ENCODE assay signal across 20 cellular contexts in the genomic region with DNA sequence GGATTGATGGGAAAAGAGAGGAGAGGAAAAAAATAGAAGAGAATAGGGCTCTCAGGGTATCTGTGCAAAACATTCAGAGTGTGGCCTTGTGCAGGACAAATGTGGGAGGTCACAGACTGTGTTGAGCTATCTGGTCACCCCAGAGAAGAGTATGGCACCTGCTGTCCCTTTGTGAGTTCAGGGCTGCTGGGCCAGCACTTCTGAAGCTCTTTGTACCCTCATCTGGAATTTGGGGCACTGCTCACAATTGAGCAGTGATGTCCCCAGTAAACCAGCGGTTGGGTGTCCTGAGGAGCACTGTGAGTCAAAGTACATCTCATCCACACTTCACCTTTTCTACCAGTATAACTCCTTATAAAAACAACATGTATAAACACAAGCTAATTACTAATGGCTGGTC. TPM values are rescaled to one million over a fixed set of nuclear protein-coding genes. Genes with fewer than 3 reads are reported as not detected.
DNase-seq lines count a peak whose midpoint lies in the region; TF ChIP-seq lines count a peak whose summit lies in the region.
"Had no signal": no experiment of that assay in that cellular context is flagged by ENCODE, and none has a peak within 500 bp of the region (broad histone marks: within the 10 kb centered on the region; RNA-seq: fewer than 3 reads in every experiment).

No MANE protein-coding gene starts in this region.

- H3K36me3 Mint-ChIP-seq in activated naive CD4-positive, alpha-beta T cell treated with anti-CD3 and anti-CD28 coated beads, Interleukin-2, amount 10 ng/mL, durations not matched to agents 7 days and 5 days, result no peaks in the 10 kb centered on the region
- H3K36me3 Mint-ChIP-seq in activated naive CD4-positive, alpha-beta T cell treated with anti-CD3 and anti-CD28 coated beads for 36 hours (ENCODE audit: low read depth), result no peaks in the 10 kb centered on the region
- H3K36me3 Mint-ChIP-seq in Caco-2 (ENCODE audit: insufficient read depth, unreplicated experiment), result no peaks in the 10 kb centered on the region
- H3K36me3 Mint-ChIP-seq: CD4-positive, CD25-positive, alpha-beta regulatory T cell had no signal

- H3K27ac Mint-ChIP-seq in activated naive CD4-positive, alpha-beta T cell treated with anti-CD3 and anti-CD28 coated beads, Interleukin-2, amount 10 ng/mL, durations not matched to agents 7 days and 5 days, result no peak overlapping the region
- no peak overlapping the region for H3K27ac Mint-ChIP-seq in activated naive CD4-positive, alpha-beta T cell treated with anti-CD3 and anti-CD28 coated beads for 36 hours
- no peak overlapping the region for H3K27ac Mint-ChIP-seq in Caco-2 (ENCODE audit: unreplicated experiment)
- H3K27ac Mint-ChIP-seq: CD4-positive, CD25-positive, alpha-beta regulatory T cell; CD8-positive, alpha-beta memory T cell; H9 had no signal

- H3K27ac ChIP-seq in coronary artery (no peak overlapping the region), osteoblast (ENCODE audit: low read depth, low read length) (no peak overlapping the region)

- DNase-seq in activated naive CD4-positive, alpha-beta T cell treated with anti-CD3 and anti-CD28 coated beads, Interleukin-2, amount 10 ng/mL, durations not matched to agents 7 days and 5 days, result peak; percentile 6
- no peak for DNase-seq in activated naive CD4-positive, alpha-beta T cell treated with anti-CD3 and anti-CD28 coated beads for 36 hours
- DNase-seq in coronary artery (ENCODE audit: low spot score) (peak; percentile 35), osteoblast (ENCODE audit: insufficient read length, low spot score, missing footprints) (peak; percentile 74), ureter (ENCODE audit: low spot score) (peak; percentile 6), Caco-2 (no peak), NCI-H2171 treated with DMSO at 0.1 percent for 48 hours (lab: John Stamatoyannopoulos, UW) (no peak)
- DNase-seq: ACHN; BE2C; C1 segment of cervical spinal cord; CD4-positive, CD25-positive, alpha-beta regulatory T cell; CD8-positive, alpha-beta memory T cell; COR-L47; DMS153; DMS79; GDM1; H9; IMR-90 had no signal

- TF ChIP-seq CTCF in coronary artery (IDR thresholded peaks at IDR 0.05) (no peak), osteoblast (IDR thresholded peaks at IDR 0.05; ENCODE audit: extremely low read depth, low read depth, low read length) (no peak), Caco-2 (IDR thresholded peaks at IDR 0.05; ENCODE audit: insufficient read depth in 1 of 2, low read depth in 1 of 2, low read length in 1 of 2, severe bottlenecking in 1 of 2, unreplicated experiment in 1 of 2) (no peak)

- peaks cover 4% of the 10 kb centered on the region for H3K4me1 Mint-ChIP-seq in activated naive CD4-positive, alpha-beta T cell treated with anti-CD3 and anti-CD28 coated beads, Interleukin-2, amount 10 ng/mL, durations not matched to agents 7 days and 5 days
- H3K4me1 Mint-ChIP-seq in activated naive CD4-positive, alpha-beta T cell treated with anti-CD3 and anti-CD28 coated beads for 36 hours (ENCODE audit: low read depth), result no peaks in the 10 kb centered on the region
- H3K4me1 Mint-ChIP-seq in Caco-2 (ENCODE audit: low read depth, unreplicated experiment), result no peaks in the 10 kb centered on the region
- H3K4me1 Mint-ChIP-seq: CD4-positive, CD25-positive, alpha-beta regulatory T cell; CD8-positive, alpha-beta memory T cell had no signal

- H3K4me3 Mint-ChIP-seq in activated naive CD4-positive, alpha-beta T cell treated with anti-CD3 and anti-CD28 coated beads, Interleukin-2, amount 10 ng/mL, durations not matched to agents 7 days and 5 days, result no peak overlapping the region
- H3K4me3 Mint-ChIP-seq in activated naive CD4-positive, alpha-beta T cell treated with anti-CD3 and anti-CD28 coated beads for 36 hours, result no peak overlapping the region
- H3K4me3 Mint-ChIP-seq in Caco-2 (ENCODE audit: unreplicated experiment), result no peak overlapping the region
- H3K4me3 Mint-ChIP-seq: CD4-positive, CD25-positive, alpha-beta regulatory T cell; CD8-positive, alpha-beta memory T cell; H9 had no signal

- no peaks in the 10 kb centered on the region for H3K79me2 ChIP-seq in osteoblast (ENCODE audit: insufficient read depth, low read length)

- CTCF ChIA-PET in activated naive CD4-positive, alpha-beta T cell treated with anti-CD3 and anti-CD28 coated beads, Interleukin-2, amount 10 ng/mL, durations not matched to agents 7 days and 5 days (lab: Charles Lee), result interaction anchor here (1.2 to 2.2 kb wide), 6 partner anchors 14 to 80 kb away, joined by 3 to 9 read pairs (median 4); no protein-coding TSS in a partner anchor
- CTCF ChIA-PET in activated naive CD4-positive, alpha-beta T cell treated with anti-CD3 and anti-CD28 coated beads for 36 hours (lab: Charles Lee), result interaction anchor here (0.5 to 2.1 kb wide), 3 partner anchors 11 to 24 kb away, joined by 4 to 6 read pairs (median 5); no protein-coding TSS in a partner anchor
- CTCF ChIA-PET in Caco-2 (lab: Charles Lee), result interaction anchor here (0.7 kb wide), 1 partner anchor 50 kb away, joined by 3 read pairs; no protein-coding TSS in a partner anchor

- no peaks in the 10 kb centered on the region for H4K20me1 ChIP-seq in osteoblast (ENCODE audit: insufficient read depth, low read length)

- no peak overlapping the region for H2AFZ ChIP-seq in osteoblast (ENCODE audit: low read length)

- POLR2A ChIA-PET in Caco-2 (lab: Charles Lee), result no interaction called here

- intact Hi-C loops in activated naive CD4-positive, alpha-beta T cell treated with anti-CD3 and anti-CD28 coated beads for 36 hours (cut with micrococcal nuclease), result no loop called here
- intact Hi-C loops in Caco-2 (cut with micrococcal nuclease; ENCODE audit: unreplicated experiment), result no loop called here

- no peak overlapping the region for H3K4me2 ChIP-seq in osteoblast (ENCODE audit: insufficient read depth, low read length)

- BruUV-seq in Caco-2 (replicated peaks; lab: Mats Ljungman, UMichigan), result no TSS peak

- H3K36me3 ChIP-seq in osteoblast (ENCODE audit: insufficient read depth, low read length) (no peaks in the 10 kb centered on the region), Caco-2 (ENCODE audit: control insufficient read depth, insufficient read depth, low read length) (no peaks in the 10 kb centered on the region)
- H3K36me3 ChIP-seq: BE2C had no signal

- no peaks in the 10 kb centered on the region for H3K9me3 Mint-ChIP-seq in activated naive CD4-positive, alpha-beta T cell treated with anti-CD3 and anti-CD28 coated beads, Interleukin-2, amount 10 ng/mL, durations not matched to agents 7 days and 5 days
- H3K9me3 Mint-ChIP-seq in activated naive CD4-positive, alpha-beta T cell treated with anti-CD3 and anti-CD28 coated beads for 36 hours, result no peaks in the 10 kb centered on the region
- no peaks in the 10 kb centered on the region for H3K9me3 Mint-ChIP-seq in Caco-2 (ENCODE audit: unreplicated experiment)
- H3K9me3 Mint-ChIP-seq: CD8-positive, alpha-beta memory T cell; H9 had no signal

- peaks cover 42% of the 10 kb centered on the region for H3K27me3 Mint-ChIP-seq in activated naive CD4-positive, alpha-beta T cell treated with anti-CD3 and anti-CD28 coated beads, Interleukin-2, amount 10 ng/mL, durations not matched to agents 7 days and 5 days
- H3K27me3 Mint-ChIP-seq in activated naive CD4-positive, alpha-beta T cell treated with anti-CD3 and anti-CD28 coated beads for 36 hours (ENCODE audit: low read depth), result peaks cover 2% of the 10 kb centered on the region
- H3K27me3 Mint-ChIP-seq in Caco-2 (ENCODE audit: insufficient read depth, unreplicated experiment), result peaks cover 13% of the 10 kb centered on the region

- no peaks in the 10 kb centered on the region for H3K4me1 ChIP-seq in osteoblast (ENCODE audit: insufficient read depth, low read length)
- no peaks in the 10 kb centered on the region for H3K4me1 ChIP-seq in Caco-2
- H3K4me1 ChIP-seq: BE2C had no signal

- peaks cover 7% of the 10 kb centered on the region for H3K27me3 ChIP-seq in osteoblast (ENCODE audit: insufficient read depth, low read length)
- H3K27me3 ChIP-seq in Caco-2 (replicated peaks; ENCODE audit: control insufficient read depth, insufficient read depth, low read length), result no peaks in the 10 kb centered on the region
- H3K27me3 ChIP-seq: BE2C had no signal

- H3K4me3 ChIP-seq in coronary artery (no peak overlapping the region), osteoblast (ENCODE audit: insufficient read depth, low read length) (no peak overlapping the region), Caco-2 (ENCODE audit: low read depth, low read length) (no peak overlapping the region)

- H3K9me3 ChIP-seq in osteoblast (ENCODE audit: low read depth, low read length) (no peaks in the 10 kb centered on the region), Caco-2 (no peaks in the 10 kb centered on the region)
- H3K9me3 ChIP-seq: BE2C had no signal

RNA-seq across cellular contexts. Expression of a gene that starts 2.6 kb away (rescaled TPM):
- not detected for total RNA-seq in activated naive CD4-positive, alpha-beta T cell treated with anti-CD3 and anti-CD28 coated beads for 36 hours
- total RNA-seq in osteoblast (0.29 TPM in 1 of 2 replicates, not detected in the other), ureter (not detected), Caco-2 (2022) (0.28 and 0.45 TPM in 2 replicates)
- total RNA-seq: CD4-positive, CD25-positive, alpha-beta regulatory T cell; CD8-positive, alpha-beta memory T cell; H1; H9 had no signal

RNA-seq across cellular contexts. Expression of a gene that starts 19.5 kb away (rescaled TPM):
- under 1 TPM in 1 of 2 experiments, not detected in 1; 0.15 TPM for total RNA-seq in activated naive CD4-positive, alpha-beta T cell treated with anti-CD3 and anti-CD28 coated beads for 36 hours
- total RNA-seq in osteoblast, result under 0.01 and 0.36 TPM in 2 replicates
- total RNA-seq in ureter, result 0.62 TPM
- not detected in 2 replicates for total RNA-seq in Caco-2 (2022)
- total RNA-seq: CD4-positive, CD25-positive, alpha-beta regulatory T cell; H1; H9; IMR-90 had no signal

RNA-seq across cellular contexts. Expression of a gene that starts 27.3 kb away (rescaled TPM):
- total RNA-seq in activated naive CD4-positive, alpha-beta T cell treated with anti-CD3 and anti-CD28 coated beads for 36 hours, result not detected
- not detected in 2 replicates for total RNA-seq in osteoblast
- not detected for total RNA-seq in ureter
- not detected in 2 replicates for total RNA-seq in Caco-2 (2022)
- total RNA-seq: CD4-positive, CD25-positive, alpha-beta regulatory T cell; CD8-positive, alpha-beta memory T cell; Daoy; H1; H9; IMR-90 had no signal

Comparison
In these comparisons a context has a peak if more than half of its experiments do, and no peak if none do; other contexts are left out.
1. DNase-seq: peak in activated naive CD4-positive, alpha-beta T cell treated with anti-CD3 and anti-CD28 coated beads, Interleukin-2, amount 10 ng/mL, durations not matched to agents 7 days and 5 days (single experiment), coronary artery (single experiment), osteoblast (single experiment) and ureter (single experiment); none in activated naive CD4-positive, alpha-beta T cell treated with anti-CD3 and anti-CD28 coated beads for 36 hours (single experiment), Caco-2 (0 of 2) and NCI-H2171 treated with DMSO at 0.1 percent for 48 hours (single experiment).